14 cellular contexts compared by ENCODE assay signal in the genomic region with DNA sequence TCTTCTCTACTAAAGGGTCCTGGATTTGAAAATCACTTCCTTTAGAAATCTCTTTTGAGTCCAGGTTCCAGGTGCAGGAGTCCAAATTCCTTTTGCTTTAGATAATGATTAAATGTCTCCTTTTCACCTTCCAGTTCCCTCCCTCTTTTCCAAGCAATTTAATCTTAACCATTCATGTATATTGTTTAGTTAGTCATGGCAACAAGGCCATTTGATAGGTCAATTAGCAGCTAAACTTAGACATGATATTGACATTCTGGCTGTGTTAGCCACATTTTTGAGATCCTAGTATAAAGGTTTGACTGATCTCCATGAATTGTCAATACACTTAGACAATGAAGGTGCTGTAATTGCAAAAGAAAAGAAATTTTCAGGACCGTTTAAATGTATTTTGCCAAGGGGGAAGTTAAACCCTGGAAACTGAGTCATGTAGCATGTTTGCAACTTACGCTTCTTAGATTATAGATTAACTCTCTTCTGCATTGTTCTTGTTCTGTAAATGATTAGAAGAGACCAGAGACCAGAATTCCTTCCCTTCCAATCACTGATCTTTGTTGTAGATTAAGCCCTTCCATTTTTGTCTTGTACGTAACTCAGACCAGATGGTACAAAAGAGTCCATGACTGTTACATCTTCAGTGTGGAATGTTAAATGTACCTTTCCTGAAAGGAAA. TPM values are rescaled to one million over a fixed set of nuclear protein-coding genes. Genes with fewer than 3 reads are reported as not detected.
DNase-seq lines count a peak whose midpoint lies in the region; ATAC-seq, FAIRE-seq and TF ChIP-seq lines count a peak whose summit lies in the region.
"Had no signal": no experiment of that assay in that cellular context is flagged by ENCODE, and none has a peak within 500 bp of the region (broad histone marks: within the 10 kb centered on the region; RNA-seq: fewer than 3 reads in every experiment).

No MANE protein-coding gene starts in this region.

- peak; percentile 86 for FAIRE-seq in astrocyte (lab: Jason Lieb, UNC)

- no peaks in the 10 kb centered on the region for H3K79me2 ChIP-seq in astrocyte (ENCODE audit: insufficient read depth, low read length)

- H3K36me3 ChIP-seq in astrocyte (ENCODE audit: insufficient read depth, low read length) (no peaks in the 10 kb centered on the region), right lobe of liver (no peaks in the 10 kb centered on the region)
- H3K36me3 ChIP-seq: upper lobe of right lung had no signal

- H3K4me1 Mint-ChIP-seq in astrocyte (ENCODE audit: low read depth, unreplicated experiment): peaks cover 23% of the 10 kb centered on the region

- H3K4me3 Mint-ChIP-seq in astrocyte (ENCODE audit: unreplicated experiment): no peak overlapping the region

- no peak overlapping the region for H3K4me3 ChIP-seq in astrocyte (ENCODE audit: insufficient read depth, low read depth, low read length)
- H3K4me3 ChIP-seq in right lobe of liver: no peak overlapping the region
- H3K4me3 ChIP-seq: BLaER1 treated with 17β-estradiol and CSF1 and Interleukin-3, amounts not matched to agents 10 nM and 100 nM; upper lobe of right lung had no signal

- peak overlapping the region; percentile 59 for H3K4me2 ChIP-seq in astrocyte (ENCODE audit: low read length)
- H3K4me2 ChIP-seq: BLaER1 treated with 17β-estradiol and CSF1 and Interleukin-3, amounts not matched to agents 10 nM and 100 nM had no signal

- no peak overlapping the region for H2AFZ ChIP-seq in astrocyte (ENCODE audit: low read depth, low read length)

- H3K27me3 Mint-ChIP-seq in astrocyte (ENCODE audit: low read depth, unreplicated experiment): no peaks in the 10 kb centered on the region

- peaks cover 13% of the 10 kb centered on the region for H3K9me3 Mint-ChIP-seq in astrocyte (ENCODE audit: unreplicated experiment)

- H3K9me3 ChIP-seq in astrocyte (ENCODE audit: insufficient read depth, low read depth, low read length) (no peaks in the 10 kb centered on the region), right lobe of liver (no peaks in the 10 kb centered on the region)
- H3K9me3 ChIP-seq: upper lobe of right lung had no signal

- H3K36me3 Mint-ChIP-seq in astrocyte (ENCODE audit: low read depth, unreplicated experiment): peaks cover 2% of the 10 kb centered on the region

- TF ChIP-seq CTCF in astrocyte (IDR thresholded peaks at IDR 0.05; ENCODE audit: insufficient read depth, low read depth, low read length) (no peak), right lobe of liver (IDR thresholded peaks at IDR 0.05) (no peak)

- peak overlapping the region; percentile 7 for H3K9ac ChIP-seq in astrocyte (ENCODE audit: low read length)
- H3K9ac ChIP-seq: BLaER1 treated with 17β-estradiol and CSF1 and Interleukin-3, amounts not matched to agents 10 nM and 100 nM had no signal

- no peaks in the 10 kb centered on the region for H3K27me3 ChIP-seq in astrocyte (ENCODE audit: insufficient read depth, low read length)
- no peaks in the 10 kb centered on the region for H3K27me3 ChIP-seq in right lobe of liver
- H3K27me3 ChIP-seq: BLaER1 treated with 17β-estradiol and CSF1 and Interleukin-3, amounts not matched to agents 10 nM and 100 nM; upper lobe of right lung had no signal

- peaks cover 16% of the 10 kb centered on the region for H3K4me1 ChIP-seq in astrocyte (ENCODE audit: insufficient read depth, low read length)
- peaks cover 0 to 45% (median 14%) of the 10 kb centered on the region in 4 donors for H3K4me1 ChIP-seq in right lobe of liver
- H3K4me1 ChIP-seq: upper lobe of right lung had no signal

- intact Hi-C loops in right lobe of liver (cut with DNase I): no loop called here

- no peaks in the 10 kb centered on the region for H4K20me1 ChIP-seq in astrocyte (ENCODE audit: insufficient read depth, low read length)
- H4K20me1 ChIP-seq: BLaER1 treated with 17β-estradiol and CSF1 and Interleukin-3, amounts not matched to agents 10 nM and 100 nM had no signal

- DNase-seq in COR-L47 (lab: John Stamatoyannopoulos, UW) (peak; percentile 91), NCI-H146 treated with DMSO at 0.1 percent for 48 hours (lab: John Stamatoyannopoulos, UW; ENCODE audit: unreplicated experiment) (peak; percentile 99), astrocyte (ENCODE audit: low read depth) (peak; percentile 82), right lobe of liver (no peak), mesenteric fat pad (ENCODE audit: low spot score) (no peak)
- no peak for DNase-seq in activated T-cell treated with anti-CD3 and anti-CD28 coated beads, Interleukin-2, amount 50 U/mL, for 1 hour
- DNase-seq: activated CD4-positive, alpha-beta T cell treated with anti-CD3 and anti-CD28 coated beads, Interleukin-2, amount 50 U/mL, for 4 hours; activated naive CD4-positive, alpha-beta T cell treated with anti-CD3 and anti-CD28 coated beads, Interleukin-2, amount 50 U/mL, for 16 hours; H7; NK-92 treated with Interleukin-12 subunit alpha and Interleukin-12 subunit beta, amount 100 ng/mL, for 24 hours; upper lobe of right lung had no signal

- 36% methylated on average over 3 of the region's 3 CpGs for WGBS in right lobe of liver (ENCODE audit: insufficient coverage, low coverage, low lambda C conversion rate, missing lambda C conversion rate)

- peak overlapping the region; percentile 83 for H3K27ac Mint-ChIP-seq in astrocyte (ENCODE audit: unreplicated experiment)

- H3K27ac ChIP-seq in astrocyte (ENCODE audit: low read depth, low read length) (peak overlapping the region; percentile 76), right lobe of liver (peak overlapping the region in 2 of 3 donors; percentile 51 to 57)
- H3K27ac ChIP-seq: BLaER1 treated with 17β-estradiol and CSF1 and Interleukin-3, amounts not matched to agents 10 nM and 100 nM; upper lobe of right lung had no signal

- no peak for TF ChIP-seq POLR2A in right lobe of liver (IDR thresholded peaks at IDR 0.05)

- ATAC-seq in right lobe of liver: peak; percentile 30 to 73 (median 52)
- ATAC-seq in GM18861 (IDR thresholded peaks at IDR 0.05; ENCODE audit: unreplicated experiment): no peak
- no peak for ATAC-seq in HG03175 (IDR thresholded peaks at IDR 0.05; ENCODE audit: unreplicated experiment)
- ATAC-seq: upper lobe of right lung had no signal

RNA-seq across cellular contexts. Expression of a gene that starts 12.4 kb away (rescaled TPM):
- total RNA-seq in astrocyte (130 and 163 TPM in 2 replicates), right lobe of liver (1 to 10 TPM; 1.3 to 5.5 (median 2.7) TPM), mesenteric fat pad (8.9 TPM)

Comparison
In these comparisons a context has a peak if more than half of its experiments do, and no peak if none do; other contexts are left out.
1. DNase-seq: peak in COR-L47 (single experiment), NCI-H146 treated with DMSO at 0.1 percent for 48 hours (single experiment) and astrocyte (single experiment); none in right lobe of liver (0 of 3), mesenteric fat pad (single experiment) and activated T-cell treated with anti-CD3 and anti-CD28 coated beads, Interleukin-2, amount 50 U/mL, for 1 hour (single experiment).
2. ATAC-seq: peak in right lobe of liver (4 of 4); none in GM18861 (single experiment) and HG03175 (single experiment).
3. RNA of a gene that starts 12.4 kb away (total RNA-seq): 130 to 163 TPM in astrocyte; 8.9 TPM in mesenteric fat pad (single experiment) and 1.3 to 5.5 TPM in right lobe of liver; every median in the first group is over 10 times any median in the second.